ENCODE assay signal across 8 cellular contexts in genomic region chr5:170420809-170421412, GRCh38. TPM values are rescaled to one million over a fixed set of nuclear protein-coding genes. Genes with fewer than 3 reads are reported as not detected.
DNase-seq lines count a peak whose midpoint lies in the region; ATAC-seq lines count a peak whose summit lies in the region.

No MANE protein-coding gene starts in this region.

- ATAC-seq in HG03469 (IDR thresholded peaks at IDR 0.05; ENCODE audit: unreplicated experiment) (peak; percentile 60), GM19328 (IDR thresholded peaks at IDR 0.05; ENCODE audit: unreplicated experiment) (no peak)

- DNase-seq in GM04504 (ENCODE audit: low read depth) (peak; percentile 28), NOMO-1 treated with DMSO at 0.1 percent for 48 hours (lab: John Stamatoyannopoulos, UW; ENCODE audit: unreplicated experiment) (peak; percentile 58), epidermal melanocyte (ENCODE audit: insufficient read length, low spot score) (peak; percentile 79), mucosa of gallbladder (ENCODE audit: low spot score) (peak; percentile 71), superior temporal gyrus (ENCODE audit: extremely low spot score) (peak; percentile 88)
- DNase-seq in activated CD8-positive, alpha-beta memory T cell treated with anti-CD3 and anti-CD28 coated beads for 48 hours (ENCODE audit: low read depth in 2 of 3, low spot score in 2 of 3), result peak in 2 of 3 experiments; percentile 2 to 23

RNA-seq across cellular contexts. Expression of gene KCNMB1, which starts 31.7 kb away (rescaled TPM):
- 20.9 TPM for total RNA-seq in mucosa of gallbladder

Comparison
In these comparisons a context has a peak if more than half of its experiments do, and no peak if none do; other contexts are left out.
1. DNase-seq: peak in every context shown above with its lines; median percentile 88 in superior temporal gyrus; 79 in epidermal melanocyte; 71 in mucosa of gallbladder; 58 in NOMO-1 treated with DMSO at 0.1 percent for 48 hours; 28 in GM04504; 12 in activated CD8-positive, alpha-beta memory T cell treated with anti-CD3 and anti-CD28 coated beads for 48 hours.